12 cellular contexts compared by ENCODE assay signal in the genomic region with DNA sequence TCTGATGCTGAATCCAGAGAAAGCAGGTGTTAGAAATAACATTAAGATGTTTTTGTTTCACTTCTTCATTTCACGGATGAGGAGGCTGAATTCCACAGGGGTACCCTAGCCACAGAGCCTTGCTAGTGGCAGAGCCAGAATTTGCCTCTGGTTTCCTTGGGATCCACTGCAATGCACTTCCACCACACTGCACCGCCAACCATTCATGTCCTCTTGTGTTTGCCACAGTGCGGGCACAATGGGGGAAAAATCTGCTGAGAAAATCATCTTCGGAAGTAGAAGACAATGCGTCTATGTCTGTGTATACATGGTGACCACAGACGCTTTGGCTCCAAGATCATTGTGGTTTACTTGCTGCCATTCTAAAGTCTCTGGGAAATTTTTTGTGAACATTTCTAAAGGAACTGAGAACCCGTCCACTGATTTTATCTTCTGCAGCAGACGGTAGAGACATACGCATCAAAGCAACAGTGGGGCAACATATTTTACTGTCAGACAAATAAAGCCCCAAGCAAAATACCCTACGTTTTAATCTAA. TPM values are rescaled to one million over a fixed set of nuclear protein-coding genes. Genes with fewer than 3 reads are reported as not detected.
DNase-seq lines count a peak whose midpoint lies in the region; ATAC-seq, FAIRE-seq and TF ChIP-seq lines count a peak whose summit lies in the region.
"Had no signal": no experiment of that assay in that cellular context is flagged by ENCODE, and none has a peak within 500 bp of the region (broad histone marks: within the 10 kb centered on the region; RNA-seq: fewer than 3 reads in every experiment).

No MANE protein-coding gene starts in this region.

- ATAC-seq in naive thymus-derived CD8-positive, alpha-beta T cell, result peak; percentile 78 to 83
- ATAC-seq in gastrocnemius medialis (no peak), GM19452 (IDR thresholded peaks at IDR 0.05; ENCODE audit: unreplicated experiment) (no peak)

- no peak overlapping the region for H2AFZ ChIP-seq in Loucy (ENCODE audit: low read length)

- H3K9me3 ChIP-seq in Loucy (ENCODE audit: insufficient read depth, low read depth, low read length) (no peaks in the 10 kb centered on the region), kidney (ENCODE audit: control insufficient read depth in 1 of 2, low read length in 2 of 2) (no peaks in the 10 kb centered on the region), gastrocnemius medialis (no peaks in the 10 kb centered on the region)
- H3K9me3 ChIP-seq: tibial artery had no signal

- POLR2A ChIA-PET in naive thymus-derived CD8-positive, alpha-beta T cell (lab: Charles Lee), result no interaction called here

- peaks cover 5% of the 10 kb centered on the region for H4K20me1 ChIP-seq in Loucy (ENCODE audit: insufficient read depth, low read length, poor library complexity, severe bottlenecking)

- TF ChIP-seq POLR2A in gastrocnemius medialis (IDR thresholded peaks at IDR 0.05), result no peak

- H3K27ac ChIP-seq in kidney (ENCODE audit: low read depth in 2 of 2, low read length in 2 of 2), result no peak overlapping the region
- no peak overlapping the region for H3K27ac ChIP-seq in gastrocnemius medialis
- H3K27ac ChIP-seq: tibial artery had no signal

- H3K9me3 Mint-ChIP-seq in activated T-cell treated with anti-CD3 and anti-CD28 coated beads, Interleukin-2, amount 50 U/mL, for 24 hours, result no peaks in the 10 kb centered on the region
- H3K9me3 Mint-ChIP-seq in naive thymus-derived CD8-positive, alpha-beta T cell, result no peaks in the 10 kb centered on the region
- H3K9me3 Mint-ChIP-seq: nephron had no signal

- intact Hi-C loops in kidney (cut with DNase I), result no loop called here
- intact Hi-C loops in gastrocnemius medialis (cut with DNase I; ENCODE audit: low total_unique reads), result no loop called here

- H3K9ac ChIP-seq in Loucy (ENCODE audit: low read depth, low read length, poor library complexity, severe bottlenecking) (no peak overlapping the region), kidney (ENCODE audit: low read length in 2 of 2) (no peak overlapping the region)

- peak overlapping the region; percentile 75 for H3K4me2 ChIP-seq in Loucy (ENCODE audit: low read depth, low read length, poor library complexity, severe bottlenecking)

- H3K27me3 Mint-ChIP-seq in activated T-cell treated with anti-CD3 and anti-CD28 coated beads, Interleukin-2, amount 50 U/mL, for 24 hours, result no peaks in the 10 kb centered on the region
- H3K27me3 Mint-ChIP-seq in naive thymus-derived CD8-positive, alpha-beta T cell, result no peaks in the 10 kb centered on the region

- no peaks in the 10 kb centered on the region for H3K79me2 ChIP-seq in Loucy (ENCODE audit: insufficient read depth, low read length)

- H3K36me3 ChIP-seq in Loucy (ENCODE audit: insufficient read depth, low read length), result no peaks in the 10 kb centered on the region
- no peaks in the 10 kb centered on the region for H3K36me3 ChIP-seq in kidney (ENCODE audit: control insufficient read depth in 1 of 2, insufficient read depth in 2 of 2, low read length in 2 of 2)
- H3K36me3 ChIP-seq in gastrocnemius medialis, result no peaks in the 10 kb centered on the region
- H3K36me3 ChIP-seq: tibial artery had no signal

- H3K4me3 ChIP-seq in Loucy (ENCODE audit: low read length, poor library complexity, severe bottlenecking) (peak overlapping the region; percentile 55), kidney (ENCODE audit: low read length in 2 of 2) (no peak overlapping the region), gastrocnemius medialis (no peak overlapping the region)
- H3K4me3 ChIP-seq: tibial artery had no signal

- no peaks in the 10 kb centered on the region for H3K27me3 ChIP-seq in Loucy (ENCODE audit: insufficient read depth, low read length, poor library complexity, severe bottlenecking)
- no peaks in the 10 kb centered on the region for H3K27me3 ChIP-seq in gastrocnemius medialis
- H3K27me3 ChIP-seq: tibial artery had no signal

- peak overlapping the region; percentile 84 for H3K27ac Mint-ChIP-seq in activated T-cell treated with anti-CD3 and anti-CD28 coated beads, Interleukin-2, amount 50 U/mL, for 24 hours
- peak overlapping the region; percentile 83 to 94 (median 88) for H3K27ac Mint-ChIP-seq in naive thymus-derived CD8-positive, alpha-beta T cell
- H3K27ac Mint-ChIP-seq: nephron had no signal

- TF ChIP-seq CTCF in Loucy (conservative IDR thresholded peaks at IDR 0.05; ENCODE audit: low read length) (no peak), kidney (IDR thresholded peaks at IDR 0.05; ENCODE audit: borderline replicate concordance, extremely low read depth, insufficient read depth) (no peak), gastrocnemius medialis (IDR thresholded peaks at IDR 0.05 in 4 of 5, conservative IDR thresholded peaks at IDR 0.05 in 1 of 5) (no peak)

- no peaks in the 10 kb centered on the region for H3F3A ChIP-seq in Loucy (ENCODE audit: low read depth)

- peak overlapping the region; percentile 74 for H3K4me3 Mint-ChIP-seq in activated T-cell treated with anti-CD3 and anti-CD28 coated beads, Interleukin-2, amount 50 U/mL, for 24 hours
- H3K4me3 Mint-ChIP-seq in naive thymus-derived CD8-positive, alpha-beta T cell, result peak overlapping the region; percentile 68 to 90 (median 84)
- H3K4me3 Mint-ChIP-seq: nephron had no signal

- in situ Hi-C loops in gastrocnemius medialis (cut with MboI; ENCODE audit: low sequenced_read_pairs in 4 of 4), result no loop called here

- H3K9me2 ChIP-seq in Loucy (replicated peaks; ENCODE audit: low read depth, low read length), result no peaks in the 10 kb centered on the region

- no peak for DNase-seq in GM19239 (ENCODE audit: insufficient read length, low spot score)
- DNase-seq in activated T-cell treated with anti-CD3 and anti-CD28 coated beads, Interleukin-2, amount 50 U/mL, for 24 hours, result no peak
- DNase-seq in naive thymus-derived CD8-positive, alpha-beta T cell, result peak in 7 of 10 donors; percentile 11 to 50 (median 44)
- no peak for DNase-seq in cerebellum (ENCODE audit: low spot score)
- DNase-seq in kidney, result no peak
- DNase-seq in gastrocnemius medialis, result no peak
- DNase-seq: Kasumi-1, tibial artery had no signal

- H3K36me3 Mint-ChIP-seq in activated T-cell treated with anti-CD3 and anti-CD28 coated beads, Interleukin-2, amount 50 U/mL, for 24 hours (ENCODE audit: low read depth), result peaks cover 90% of the 10 kb centered on the region
- H3K36me3 Mint-ChIP-seq in naive thymus-derived CD8-positive, alpha-beta T cell, result peaks cover 7 to 33% (median 12%) of the 10 kb centered on the region in 3 donors

- peaks cover 33% of the 10 kb centered on the region for H3K4me1 ChIP-seq in Loucy (ENCODE audit: insufficient read depth, low read length, poor library complexity, severe bottlenecking)
- no peaks in the 10 kb centered on the region for H3K4me1 ChIP-seq in kidney (ENCODE audit: control insufficient read depth in 1 of 2, insufficient read depth in 1 of 2, low read depth in 1 of 2, low read length in 2 of 2)
- no peaks in the 10 kb centered on the region for H3K4me1 ChIP-seq in gastrocnemius medialis
- H3K4me1 ChIP-seq: tibial artery had no signal

- FAIRE-seq in GM19239 (lab: Jason Lieb, UNC) (peak; percentile 44), kidney (lab: Jason Lieb, UNC) (no peak)

- H3K4me1 Mint-ChIP-seq in activated T-cell treated with anti-CD3 and anti-CD28 coated beads, Interleukin-2, amount 50 U/mL, for 24 hours (ENCODE audit: low read depth), result peaks cover 84% of the 10 kb centered on the region
- peaks cover 29 to 78% (median 74%) of the 10 kb centered on the region in 4 donors for H3K4me1 Mint-ChIP-seq in naive thymus-derived CD8-positive, alpha-beta T cell
- H3K4me1 Mint-ChIP-seq: nephron had no signal

RNA-seq across cellular contexts. Expression of a gene that starts 14.9 kb away (rescaled TPM):
- 10 to 100 TPM; 31.9 to 36.1 TPM for total RNA-seq in naive thymus-derived CD8-positive, alpha-beta T cell
- 10 to 100 TPM in 1 of 3 donors, 1 to 10 TPM in 2; 7.5 to 14.0 (median 8.6) TPM for polyA plus RNA-seq in naive thymus-derived CD8-positive, alpha-beta T cell
- total RNA-seq in cerebellum (not detected), kidney (0.85 TPM), gastrocnemius medialis (not detected)
- polyA plus RNA-seq in kidney (ENCODE audit: insufficient read depth, low read depth, low replicate concordance), result not detected
- total RNA-seq: dermis microvascular lymphatic vessel endothelial cell had no signal

Comparison
In these comparisons a context has a peak if more than half of its experiments do, and no peak if none do; other contexts are left out.
1. DNase-seq: peak in naive thymus-derived CD8-positive, alpha-beta T cell (7 of 10); none in GM19239 (single experiment), activated T-cell treated with anti-CD3 and anti-CD28 coated beads, Interleukin-2, amount 50 U/mL, for 24 hours (single experiment), cerebellum (single experiment), kidney (single experiment) and gastrocnemius medialis (0 of 2).
2. ATAC-seq: peak in naive thymus-derived CD8-positive, alpha-beta T cell (2 of 2); none in gastrocnemius medialis (0 of 2) and GM19452 (single experiment).
3. RNA of a gene that starts 14.9 kb away (total RNA-seq): 31.9 to 36.1 TPM in naive thymus-derived CD8-positive, alpha-beta T cell; 0.85 TPM in kidney (single experiment), not detected in cerebellum (single experiment) and not detected in gastrocnemius medialis; every median in the first group is over 10 times any median in the second.